In the genomic region with DNA sequence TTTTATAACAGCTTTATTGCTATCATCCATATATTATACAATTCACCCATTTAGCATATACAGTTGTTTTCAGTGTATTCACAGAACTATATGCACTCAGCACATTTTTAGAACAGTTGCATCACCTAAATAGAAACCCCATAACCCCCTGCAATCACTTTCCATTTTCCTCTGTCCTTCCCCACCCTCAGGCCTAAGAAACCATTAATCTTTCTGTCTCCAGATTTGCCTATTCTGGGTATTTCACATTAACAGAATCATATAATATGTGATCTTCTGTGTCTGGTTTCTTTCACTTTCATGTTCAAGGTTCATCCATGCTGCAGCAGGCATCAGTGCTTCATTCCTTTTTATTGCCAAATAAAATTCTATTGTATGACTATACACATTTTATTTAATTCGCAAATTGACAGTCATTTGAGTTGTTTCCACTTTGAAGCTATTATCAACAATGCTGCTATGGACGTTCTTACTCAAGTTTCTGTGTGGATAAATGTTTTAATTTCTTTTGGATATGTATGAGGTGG, we compare ENCODE assay signal across 1 cellular context.
TF ChIP-seq lines count a peak whose summit lies in the region.

No MANE protein-coding gene starts in this region.

TF ChIP-seq in HepG2, 621 proteins besides CTCF, POLR2A, EP300 and RAD21:
- TF ChIP-seq ZNF83 (CRISPR knock-in tag; IDR thresholded peaks at IDR 0.05; ENCODE audit: borderline replicate concordance) = no peak
- no peak for TF ChIP-seq FOXA1 (IDR thresholded peaks at IDR 0.05)
- no peak for TF ChIP-seq FOXA1 (CRISPR knock-in tag; IDR thresholded peaks at IDR 0.05)
- no peak for TF ChIP-seq POLR2G (IDR thresholded peaks at IDR 0.05; ENCODE audit: low read depth, low read length)
- TF ChIP-seq ZNF136 (CRISPR knock-in tag; IDR thresholded peaks at IDR 0.05; ENCODE audit: low read depth) = no peak
- TF ChIP-seq NFE2L1 (CRISPR knock-in tag; IDR thresholded peaks at IDR 0.05; ENCODE audit: borderline replicate concordance) = no peak
- TF ChIP-seq FOXC1 (CRISPR knock-in tag; IDR thresholded peaks at IDR 0.05; ENCODE audit: borderline replicate concordance) = no peak
- TF ChIP-seq FIP1L1 (IDR thresholded peaks at IDR 0.05; ENCODE audit: borderline replicate concordance, insufficient read depth, low read depth, low read length) = no peak
- TF ChIP-seq, protein P1, sequence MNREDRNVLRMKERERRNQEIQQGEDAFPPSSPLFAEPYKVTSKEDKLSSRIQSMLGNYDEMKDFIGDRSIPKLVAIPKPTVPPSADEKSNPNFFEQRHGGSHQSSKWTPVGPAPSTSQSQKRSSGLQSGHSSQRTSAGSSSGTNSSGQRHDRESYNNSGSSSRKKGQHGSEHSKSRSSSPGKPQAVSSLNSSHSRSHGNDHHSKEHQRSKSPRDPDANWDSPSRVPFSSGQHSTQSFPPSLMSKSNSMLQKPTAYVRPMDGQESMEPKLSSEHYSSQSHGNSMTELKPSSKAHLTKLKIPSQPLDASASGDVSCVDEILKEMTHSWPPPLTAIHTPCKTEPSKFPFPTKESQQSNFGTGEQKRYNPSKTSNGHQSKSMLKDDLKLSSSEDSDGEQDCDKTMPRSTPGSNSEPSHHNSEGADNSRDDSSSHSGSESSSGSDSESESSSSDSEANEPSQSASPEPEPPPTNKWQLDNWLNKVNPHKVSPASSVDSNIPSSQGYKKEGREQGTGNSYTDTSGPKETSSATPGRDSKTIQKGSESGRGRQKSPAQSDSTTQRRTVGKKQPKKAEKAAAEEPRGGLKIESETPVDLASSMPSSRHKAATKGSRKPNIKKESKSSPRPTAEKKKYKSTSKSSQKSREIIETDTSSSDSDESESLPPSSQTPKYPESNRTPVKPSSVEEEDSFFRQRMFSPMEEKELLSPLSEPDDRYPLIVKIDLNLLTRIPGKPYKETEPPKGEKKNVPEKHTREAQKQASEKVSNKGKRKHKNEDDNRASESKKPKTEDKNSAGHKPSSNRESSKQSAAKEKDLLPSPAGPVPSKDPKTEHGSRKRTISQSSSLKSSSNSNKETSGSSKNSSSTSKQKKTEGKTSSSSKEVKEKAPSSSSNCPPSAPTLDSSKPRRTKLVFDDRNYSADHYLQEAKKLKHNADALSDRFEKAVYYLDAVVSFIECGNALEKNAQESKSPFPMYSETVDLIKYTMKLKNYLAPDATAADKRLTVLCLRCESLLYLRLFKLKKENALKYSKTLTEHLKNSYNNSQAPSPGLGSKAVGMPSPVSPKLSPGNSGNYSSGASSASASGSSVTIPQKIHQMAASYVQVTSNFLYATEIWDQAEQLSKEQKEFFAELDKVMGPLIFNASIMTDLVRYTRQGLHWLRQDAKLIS (CRISPR knock-in tag; IDR thresholded peaks at IDR 0.05) = no peak
- TF ChIP-seq ZNF672 (CRISPR knock-in tag; IDR thresholded peaks at IDR 0.05) = no peak
- TF ChIP-seq ZNF768 (CRISPR knock-in tag; IDR thresholded peaks at IDR 0.05) = no peak
- TF ChIP-seq ATF1 (CRISPR knock-in tag; IDR thresholded peaks at IDR 0.05) = no peak
- TF ChIP-seq, protein P2, sequence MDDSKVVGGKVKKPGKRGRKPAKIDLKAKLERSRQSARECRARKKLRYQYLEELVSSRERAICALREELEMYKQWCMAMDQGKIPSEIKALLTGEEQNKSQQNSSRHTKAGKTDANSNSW (CRISPR knock-in tag; IDR thresholded peaks at IDR 0.05; ENCODE audit: borderline replicate concordance) = no peak
- TF ChIP-seq ELF3 (CRISPR knock-in tag; IDR thresholded peaks at IDR 0.05) = no peak
- no peak for TF ChIP-seq ZBTB42 (CRISPR knock-in tag; IDR thresholded peaks at IDR 0.05)
- TF ChIP-seq SMAD3 (CRISPR knock-in tag; IDR thresholded peaks at IDR 0.05) = no peak
- TF ChIP-seq, protein P3, sequence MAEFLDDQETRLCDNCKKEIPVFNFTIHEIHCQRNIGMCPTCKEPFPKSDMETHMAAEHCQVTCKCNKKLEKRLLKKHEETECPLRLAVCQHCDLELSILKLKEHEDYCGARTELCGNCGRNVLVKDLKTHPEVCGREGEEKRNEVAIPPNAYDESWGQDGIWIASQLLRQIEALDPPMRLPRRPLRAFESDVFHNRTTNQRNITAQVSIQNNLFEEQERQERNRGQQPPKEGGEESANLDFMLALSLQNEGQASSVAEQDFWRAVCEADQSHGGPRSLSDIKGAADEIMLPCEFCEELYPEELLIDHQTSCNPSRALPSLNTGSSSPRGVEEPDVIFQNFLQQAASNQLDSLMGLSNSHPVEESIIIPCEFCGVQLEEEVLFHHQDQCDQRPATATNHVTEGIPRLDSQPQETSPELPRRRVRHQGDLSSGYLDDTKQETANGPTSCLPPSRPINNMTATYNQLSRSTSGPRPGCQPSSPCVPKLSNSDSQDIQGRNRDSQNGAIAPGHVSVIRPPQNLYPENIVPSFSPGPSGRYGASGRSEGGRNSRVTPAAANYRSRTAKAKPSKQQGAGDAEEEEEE (CRISPR knock-in tag; IDR thresholded peaks at IDR 0.05; ENCODE audit: borderline replicate concordance) = no peak
